Comparison of ENCODE assay signal across 8 cellular contexts in the genomic region with DNA sequence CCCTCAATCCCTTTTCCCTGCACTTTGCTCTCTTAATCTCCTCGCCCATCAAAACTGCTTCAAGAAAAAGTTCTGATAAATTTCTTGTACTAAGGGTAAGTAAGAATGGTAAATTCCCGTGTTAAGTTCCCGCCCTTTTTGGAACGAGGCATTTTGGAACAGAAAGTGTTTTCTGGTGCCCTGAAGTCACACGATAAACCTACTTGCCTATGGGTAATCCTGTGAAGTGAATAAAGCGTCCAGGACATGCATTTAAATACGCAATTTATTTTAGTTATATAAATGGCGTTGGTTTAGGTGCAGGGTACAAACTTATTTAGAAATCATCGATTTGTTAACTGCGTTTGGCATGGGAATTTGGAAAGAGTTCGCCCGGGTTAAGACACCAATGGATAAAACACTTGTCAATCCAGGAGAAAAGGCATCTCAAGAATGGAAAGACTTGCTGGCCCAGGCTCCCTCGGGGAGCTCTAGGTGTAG. TPM values are rescaled to one million over a fixed set of nuclear protein-coding genes. Genes with fewer than 3 reads are reported as not detected.
A peak's percentile ranks its signal among the peaks of the same experiment; 100 is the strongest.
DNase-seq lines count a peak whose midpoint lies in the region; ATAC-seq and TF ChIP-seq lines count a peak whose summit lies in the region.

No MANE protein-coding gene starts in this region.

- H3K27me3 Mint-ChIP-seq in activated T-cell treated with anti-CD3 and anti-CD28 coated beads, Interleukin-2, amount 50 U/mL, for 4 hours (ENCODE audit: low read depth), result no peaks in the 10 kb centered on the region
- H3K27me3 Mint-ChIP-seq in T-cell, result no peaks in the 10 kb centered on the region

- H3K4me1 ChIP-seq in esophagus muscularis mucosa (peaks cover 28 to 39% (median 36%) of the 10 kb centered on the region in 4 donors), neutrophil (ENCODE audit: control insufficient read depth in 1 of 2, insufficient read depth in 1 of 2, low read depth in 1 of 2, low read length in 1 of 2) (peaks cover 41 to 43% of the 10 kb centered on the region in 2 experiments)

- peak overlapping the region; percentile 82 to 89 (median 84) for H3K4me3 ChIP-seq in esophagus muscularis mucosa
- peak overlapping the region; percentile 73 to 94 for H3K4me3 ChIP-seq in neutrophil (ENCODE audit: low read depth in 1 of 2, low read length in 1 of 2)

- POLR2A ChIA-PET in T-cell (lab: Charles Lee), result interaction anchor here (0.5 to 1.6 kb wide), 6 partner anchors 10 to 114 kb away, joined by 3 to 4 read pairs (median 4); no protein-coding TSS in a partner anchor

- intact Hi-C loops in esophagus muscularis mucosa (cut with DNase I), result loop anchor here (5.0 kb wide), 2 partner anchors 77 to 253 kb away; partner anchors contain the start of gene NUP107

- H3K4me3 Mint-ChIP-seq in activated T-cell treated with anti-CD3 and anti-CD28 coated beads, Interleukin-2, amount 50 U/mL, for 4 hours, result peak overlapping the region; percentile 89
- peak overlapping the region; percentile 92 to 100 (median 93) for H3K4me3 Mint-ChIP-seq in T-cell

- H3K27ac Mint-ChIP-seq in T-cell, result peak overlapping the region; percentile 99

- H3K27ac ChIP-seq in esophagus muscularis mucosa (replicated peaks in 1 of 4) (peak overlapping the region; percentile 97 to 99 (median 98)), neutrophil (peak overlapping the region; percentile 92)

- no peaks in the 10 kb centered on the region for H3K27me3 ChIP-seq in esophagus muscularis mucosa
- no peaks in the 10 kb centered on the region for H3K27me3 ChIP-seq in neutrophil

- peaks cover 19% of the 10 kb centered on the region for H3K36me3 Mint-ChIP-seq in activated T-cell treated with anti-CD3 and anti-CD28 coated beads, Interleukin-2, amount 50 U/mL, for 4 hours (ENCODE audit: insufficient read depth)
- peaks cover 19% of the 10 kb centered on the region for H3K36me3 Mint-ChIP-seq in T-cell

- TF ChIP-seq EP300 in esophagus muscularis mucosa (IDR thresholded peaks at IDR 0.05), result no peak

- H3K9me3 ChIP-seq in esophagus muscularis mucosa (no peaks in the 10 kb centered on the region), neutrophil (no peaks in the 10 kb centered on the region)

- H3K9me3 Mint-ChIP-seq in activated T-cell treated with anti-CD3 and anti-CD28 coated beads, Interleukin-2, amount 50 U/mL, for 4 hours, result no peaks in the 10 kb centered on the region
- no peaks in the 10 kb centered on the region for H3K9me3 Mint-ChIP-seq in T-cell

- no peak for ATAC-seq in activated T-cell treated with anti-CD3 and anti-CD28 coated beads, Interleukin-2, amount 50 U/mL, for 4 hours
- no peak for ATAC-seq in T-cell (replicated peaks in 1 of 4)
- ATAC-seq in GM21390 (IDR thresholded peaks at IDR 0.05; ENCODE audit: unreplicated experiment), result no peak
- no peak for ATAC-seq in HG03439 (IDR thresholded peaks at IDR 0.05; ENCODE audit: unreplicated experiment)

- no peak for DNase-seq in activated T-cell treated with anti-CD3 and anti-CD28 coated beads, Interleukin-2, amount 50 U/mL, for 4 hours
- DNase-seq in activated T-cell treated with anti-CD3 and anti-CD28 coated beads, Interleukin-2, amount 50 U/mL, for 48 hours, result no peak
- DNase-seq in T-cell, result peak in 3 of 34 experiments; percentile 9 to 16 (median 16)
- no peak for DNase-seq in esophagus muscularis mucosa (ENCODE audit: extremely low spot score)
- DNase-seq in UCSD-AML1 (lab: John Stamatoyannopoulos, UW; ENCODE audit: unreplicated experiment), result no peak

- TF ChIP-seq POLR2A in esophagus muscularis mucosa (IDR thresholded peaks at IDR 0.05; ENCODE audit: low read depth), result no peak

- peaks cover 0 to 4% (median 0%) of the 10 kb centered on the region in 4 donors for H3K36me3 ChIP-seq in esophagus muscularis mucosa
- H3K36me3 ChIP-seq in neutrophil, result no peaks in the 10 kb centered on the region

- CTCF ChIA-PET in T-cell (lab: Charles Lee), result interaction anchor here in 1 of 2 donors (1.1 kb wide), 1 partner anchor 10 kb away, joined by 6 read pairs; no protein-coding TSS in a partner anchor

- peaks cover 32% of the 10 kb centered on the region for H3K4me1 Mint-ChIP-seq in activated T-cell treated with anti-CD3 and anti-CD28 coated beads, Interleukin-2, amount 50 U/mL, for 4 hours (ENCODE audit: low read depth)
- H3K4me1 Mint-ChIP-seq in T-cell, result peaks cover 34 to 48% (median 42%) of the 10 kb centered on the region in 3 donors

- TF ChIP-seq CTCF in esophagus muscularis mucosa (IDR thresholded peaks at IDR 0.05), result no peak
- no peak for TF ChIP-seq CTCF in neutrophil (IDR thresholded peaks at IDR 0.05)

- 5% methylated on average over 13 of the region's 13 CpGs for WGBS in esophagus muscularis mucosa

RNA-seq across cellular contexts. Expression of gene RAP1B, which starts 0.7 kb away (rescaled TPM):
- total RNA-seq in activated T-cell treated with anti-CD3 and anti-CD28 coated beads, Interleukin-2, amount 50 U/mL, for 4 hours, result 100 to 1,000 TPM; 172 to 213 (median 188) TPM
- total RNA-seq in T-cell (100 to 1,000 TPM; 163 to 290 (median 170) TPM), esophagus muscularis mucosa (100 to 1,000 TPM; 114 to 181 (median 149) TPM)
